In the genomic region with DNA sequence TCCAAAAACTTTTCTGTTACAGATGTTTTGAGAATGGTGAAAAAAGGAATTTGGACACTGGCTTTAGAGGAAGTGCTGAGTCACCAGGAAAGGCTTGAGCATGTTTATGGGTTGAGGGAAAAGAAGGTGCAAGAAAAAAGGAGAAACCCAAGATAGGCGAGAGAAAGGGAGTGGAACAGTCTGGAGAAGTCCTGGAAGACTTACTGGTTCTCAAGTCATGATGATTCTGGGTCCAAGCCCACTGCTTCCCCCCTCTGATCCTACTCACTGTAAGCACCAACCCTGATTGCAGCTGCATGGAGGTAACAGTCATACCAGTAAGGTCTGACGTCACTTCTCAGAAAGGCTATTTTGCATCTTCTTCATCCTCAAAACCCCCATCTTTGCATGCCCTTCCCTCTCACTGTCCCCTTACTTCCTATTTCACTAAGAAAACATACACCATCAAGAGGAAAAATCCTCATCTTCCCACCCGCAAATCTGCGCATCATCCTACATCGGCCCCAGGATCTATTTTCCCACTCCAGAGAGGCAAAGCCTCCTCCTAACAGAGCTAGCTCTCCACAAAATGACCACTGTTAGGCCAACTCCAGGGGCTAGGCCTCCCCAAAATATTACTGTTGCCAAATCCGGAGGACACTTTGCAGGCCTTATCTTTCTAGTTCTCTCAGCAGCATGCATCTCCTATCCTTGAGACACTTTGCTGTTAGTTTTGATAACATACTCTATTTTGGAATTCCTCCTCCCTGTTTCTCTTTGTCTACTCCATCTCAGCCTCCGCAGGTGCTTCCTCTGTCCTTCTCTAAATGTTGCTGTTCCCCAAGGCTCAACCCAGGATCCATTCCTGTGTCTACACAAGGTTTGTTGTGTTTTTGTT, we compare ENCODE assay signal across 9 cellular contexts. TPM values are rescaled to one million over a fixed set of nuclear protein-coding genes. Genes with fewer than 3 reads are reported as not detected.
DNase-seq lines count a peak whose midpoint lies in the region; ATAC-seq, FAIRE-seq and TF ChIP-seq lines count a peak whose summit lies in the region.
"Had no signal": no experiment of that assay in that cellular context is flagged by ENCODE, and none has a peak within 500 bp of the region (broad histone marks: within the 10 kb centered on the region; RNA-seq: fewer than 3 reads in every experiment).

No MANE protein-coding gene starts in this region.

- H3K4me1 ChIP-seq in HAP-1 = peaks cover 8% of the 10 kb centered on the region; the same call in 1 of the 2 replicates

- in situ Hi-C loops in HAP-1 (cut with MboI; ENCODE audit: low sequenced_read_pairs) = no loop called here

- H3K9me3 Mint-ChIP-seq in activated CD8-positive, alpha-beta memory T cell treated with anti-CD3 and anti-CD28 coated beads, Interleukin-2, amount 10 ng/mL, durations not matched to agents 7 days and 5 days (ENCODE audit: low read depth) = no peaks in the 10 kb centered on the region

- peak; percentile 29 for ATAC-seq in GM21381 (IDR thresholded peaks at IDR 0.05; ENCODE audit: unreplicated experiment)
- no peak for ATAC-seq in activated CD8-positive, alpha-beta memory T cell treated with anti-CD3 and anti-CD28 coated beads, Interleukin-2, amount 10 ng/mL, durations not matched to agents 7 days and 5 days

- CTCF ChIA-PET in activated CD8-positive, alpha-beta memory T cell treated with anti-CD3 and anti-CD28 coated beads, Interleukin-2, amount 10 ng/mL, durations not matched to agents 7 days and 5 days (lab: Charles Lee) = interaction anchor here (0.8 kb wide), 1 partner anchor 18 kb away, joined by 4 read pairs; no protein-coding TSS in a partner anchor

- peaks cover 15% of the 10 kb centered on the region for H3K36me3 Mint-ChIP-seq in activated CD8-positive, alpha-beta memory T cell treated with anti-CD3 and anti-CD28 coated beads, Interleukin-2, amount 10 ng/mL, durations not matched to agents 7 days and 5 days

- no peak overlapping the region for H3K27ac Mint-ChIP-seq in activated CD8-positive, alpha-beta memory T cell treated with anti-CD3 and anti-CD28 coated beads, Interleukin-2, amount 10 ng/mL, durations not matched to agents 7 days and 5 days

- no peaks in the 10 kb centered on the region for H3K36me3 ChIP-seq in HAP-1 (replicated peaks)
- H3K36me3 ChIP-seq: SJCRH30 had no signal

- no peaks in the 10 kb centered on the region for H3K27me3 ChIP-seq in HAP-1 (ENCODE audit: low read depth)
- H3K27me3 ChIP-seq: SJCRH30 had no signal

- H3K4me1 Mint-ChIP-seq in activated CD8-positive, alpha-beta memory T cell treated with anti-CD3 and anti-CD28 coated beads, Interleukin-2, amount 10 ng/mL, durations not matched to agents 7 days and 5 days = peaks cover 40% of the 10 kb centered on the region

- DNase-seq in GM12892 (ENCODE audit: insufficient read length) (peak; percentile 41), HT1080 (ENCODE audit: low read depth) (peak; percentile 66), fibroblast of pulmonary artery (ENCODE audit: low read depth) (peak; percentile 79), cardiac septum (ENCODE audit: low spot score) (no peak), HAP-1 (ENCODE audit: low spot score in 2 of 2) (no peak)
- DNase-seq in activated CD8-positive, alpha-beta memory T cell treated with anti-CD3 and anti-CD28 coated beads, Interleukin-2, amount 10 ng/mL, durations not matched to agents 7 days and 5 days = no peak
- DNase-seq in activated CD8-positive, alpha-beta memory T cell treated with anti-CD3 and anti-CD28 coated beads, Interleukin-2, amount 50 U/mL, for 48 hours = no peak

- intact Hi-C loops in cardiac septum (cut with DNase I) = loop anchor here (5.0 kb wide), 1 partner anchor 82 kb away; no protein-coding TSS in a partner anchor

- peak; percentile 26; the same call in 1 of the 2 replicates for TF ChIP-seq POLR2A in GM12892 (IDR thresholded peaks at IDR 0.05; ENCODE audit: low read depth, low read length)

- no peaks in the 10 kb centered on the region for H3K27me3 Mint-ChIP-seq in activated CD8-positive, alpha-beta memory T cell treated with anti-CD3 and anti-CD28 coated beads, Interleukin-2, amount 10 ng/mL, durations not matched to agents 7 days and 5 days

- FAIRE-seq in GM12892 (lab: Jason Lieb, UNC) = peak; percentile 95

- no peak overlapping the region for H3K4me3 Mint-ChIP-seq in activated CD8-positive, alpha-beta memory T cell treated with anti-CD3 and anti-CD28 coated beads, Interleukin-2, amount 10 ng/mL, durations not matched to agents 7 days and 5 days

- no peak for TF ChIP-seq CTCF in fibroblast of pulmonary artery (IDR thresholded peaks at IDR 0.05; ENCODE audit: low read length, missing control alignments)

- H3K9me3 ChIP-seq in HAP-1 = no peaks in the 10 kb centered on the region
- H3K9me3 ChIP-seq: SJCRH30 had no signal

- H3K4me3 ChIP-seq in fibroblast of pulmonary artery (replicated peaks; ENCODE audit: low read depth, low read length) (peak overlapping the region; percentile 31), HAP-1 (no peak overlapping the region)
- H3K4me3 ChIP-seq: SJCRH30 had no signal

RNA-seq across cellular contexts. Expression of a gene that starts 3.2 kb away (rescaled TPM):
- 54.8 TPM for polyA plus RNA-seq in GM12892 (2012; ENCODE audit: missing spikeins)
- total RNA-seq in HT1080 (2014; rRNA removed; shearing (Covaris generic)) = 153 and 157 TPM in 2 replicates
- 179 and 296 TPM in 2 replicates for polyA plus RNA-seq in HT1080 (2015; cell fraction: cytosol; rRNA removed)
- 264 and 294 TPM in 2 replicates for polyA plus RNA-seq in HT1080 (2015; cell fraction: nucleus; rRNA removed)
- 10 to 100 TPM; 78.3 to 82.0 TPM for total RNA-seq in activated CD8-positive, alpha-beta memory T cell treated with anti-CD3 and anti-CD28 coated beads, Interleukin-2, amount 10 ng/mL, durations not matched to agents 7 days and 5 days
- 217 TPM for total RNA-seq in cardiac septum

Comparison
In these comparisons a context has a peak if more than half of its experiments do, and no peak if none do; other contexts are left out.
1. DNase-seq: peak in GM12892 (single experiment), HT1080 (single experiment) and fibroblast of pulmonary artery (single experiment); none in activated CD8-positive, alpha-beta memory T cell treated with anti-CD3 and anti-CD28 coated beads, Interleukin-2, amount 10 ng/mL, durations not matched to agents 7 days and 5 days (single experiment), cardiac septum (single experiment), HAP-1 (0 of 2) and activated CD8-positive, alpha-beta memory T cell treated with anti-CD3 and anti-CD28 coated beads, Interleukin-2, amount 50 U/mL, for 48 hours (single experiment).